ENCODE assay signal across 1 cellular context in the genomic region with DNA sequence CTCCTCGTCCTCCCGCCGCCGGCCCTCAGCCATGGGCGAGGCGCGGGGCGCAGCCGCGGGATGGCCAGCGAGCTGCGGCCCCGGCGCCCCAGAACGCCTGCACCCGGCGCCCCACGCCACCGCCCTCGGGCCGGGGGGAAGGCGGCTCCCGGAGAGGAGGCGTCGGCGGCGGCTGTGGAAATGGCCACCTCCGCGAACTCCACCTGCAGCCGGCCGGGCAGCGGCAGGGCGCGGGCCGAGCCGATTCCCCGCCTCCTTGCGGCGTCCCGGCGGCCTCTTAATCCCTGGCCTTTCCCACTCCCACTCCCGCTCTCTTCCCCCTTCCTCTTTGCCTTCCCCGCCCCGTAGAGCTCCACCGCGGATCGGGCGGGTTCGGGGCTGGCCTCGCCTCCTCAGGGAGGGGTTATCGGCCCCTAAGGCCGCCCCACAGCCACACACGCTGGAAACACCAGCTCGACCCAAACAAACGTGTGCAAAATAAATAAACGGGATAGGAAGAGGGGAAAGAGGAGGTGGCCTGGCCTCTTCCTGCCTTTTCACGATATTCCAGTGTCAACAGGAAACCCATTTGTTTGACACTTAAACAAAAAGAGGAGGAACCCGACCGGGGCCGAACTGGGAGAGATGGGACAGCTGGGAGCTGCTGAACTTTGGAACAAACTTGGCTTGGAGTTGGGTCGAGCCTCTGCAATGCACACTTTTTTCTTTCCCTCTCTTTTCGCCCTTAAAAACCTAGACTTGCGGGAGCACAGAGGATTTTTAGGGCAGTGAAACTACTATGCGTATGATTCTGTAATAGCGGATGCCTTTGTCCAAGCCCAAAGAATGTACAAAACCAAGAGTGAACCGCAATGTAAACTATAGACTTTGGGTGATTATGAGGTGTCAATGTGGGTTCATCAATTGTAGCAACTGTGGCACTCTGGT.
TF ChIP-seq lines count a peak whose summit lies in the region.

A gene with protein sequence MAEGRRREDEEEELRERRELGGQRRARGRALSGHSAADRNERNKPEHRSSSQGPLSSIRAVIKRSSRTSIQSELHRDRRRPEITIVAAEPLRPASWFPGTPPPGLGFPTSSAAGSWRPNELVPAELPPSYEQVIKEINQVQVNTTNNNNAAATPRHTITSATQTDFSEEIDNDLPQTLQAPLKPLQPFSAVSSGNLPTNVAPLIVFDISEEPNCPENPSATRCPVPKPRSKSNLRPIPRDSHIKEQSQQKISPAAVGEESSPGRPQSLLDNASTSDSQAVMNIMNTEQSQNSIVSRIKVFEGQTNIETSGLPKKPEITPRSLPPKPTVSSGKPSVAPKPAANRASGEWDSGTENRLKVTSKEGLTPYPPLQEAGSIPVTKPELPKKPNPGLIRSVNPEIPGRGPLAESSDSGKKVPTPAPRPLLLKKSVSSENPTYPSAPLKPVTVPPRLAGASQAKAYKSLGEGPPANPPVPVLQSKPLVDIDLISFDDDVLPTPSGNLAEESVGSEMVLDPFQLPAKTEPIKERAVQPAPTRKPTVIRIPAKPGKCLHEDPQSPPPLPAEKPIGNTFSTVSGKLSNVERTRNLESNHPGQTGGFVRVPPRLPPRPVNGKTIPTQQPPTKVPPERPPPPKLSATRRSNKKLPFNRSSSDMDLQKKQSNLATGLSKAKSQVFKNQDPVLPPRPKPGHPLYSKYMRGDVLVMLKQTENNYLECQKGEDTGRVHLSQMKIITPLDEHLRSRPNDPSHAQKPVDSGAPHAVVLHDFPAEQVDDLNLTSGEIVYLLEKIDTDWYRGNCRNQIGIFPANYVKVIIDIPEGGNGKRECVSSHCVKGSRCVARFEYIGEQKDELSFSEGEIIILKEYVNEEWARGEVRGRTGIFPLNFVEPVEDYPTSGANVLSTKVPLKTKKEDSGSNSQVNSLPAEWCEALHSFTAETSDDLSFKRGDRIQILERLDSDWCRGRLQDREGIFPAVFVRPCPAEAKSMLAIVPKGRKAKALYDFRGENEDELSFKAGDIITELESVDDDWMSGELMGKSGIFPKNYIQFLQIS (minus strand): TSS at position 286 of the 927 bp plus-strand sequence. CDS start 253 bp downstream, at position 33.

TF ChIP-seq in HepG2, 621 proteins besides CTCF, POLR2A, EP300 and RAD21 (continued from another document and continues in another):
- TF ChIP-seq ZBTB2 (CRISPR knock-in tag; IDR thresholded peaks at IDR 0.05; ENCODE audit: low read depth) (no peak), RARG (CRISPR knock-in tag; IDR thresholded peaks at IDR 0.05; ENCODE audit: low read depth) (no peak), SP5 (CRISPR knock-in tag; IDR thresholded peaks at IDR 0.05; ENCODE audit: borderline replicate concordance, low read depth) (peak; percentile 90), ATRX (CRISPR knock-in tag; IDR thresholded peaks at IDR 0.05; ENCODE audit: borderline replicate concordance) (no peak), HNRNPH1 (optimal IDR thresholded peaks at IDR 0.05; ENCODE audit: low read depth, low read length) (peak; percentile 85), DR1 (CRISPR knock-in tag; IDR thresholded peaks at IDR 0.05) (peak; percentile 72; the same call in 1 of the 2 replicates), MNT (IDR thresholded peaks at IDR 0.05) (peak; percentile 79), ZNF572 (CRISPR knock-in tag; IDR thresholded peaks at IDR 0.05) (no peak), ZNF510 (CRISPR knock-in tag; IDR thresholded peaks at IDR 0.05; ENCODE audit: low read depth) (0 out of 2 replicates have a peak, but pooled peaks have one; percentile 54), SATB2 (CRISPR knock-in tag; IDR thresholded peaks at IDR 0.05) (0 out of 2 replicates have a peak, but pooled peaks have one; percentile 20), U2AF2 (IDR thresholded peaks at IDR 0.05; ENCODE audit: low read depth, low read length) (no peak), HDAC1 (CRISPR knock-in tag; IDR thresholded peaks at IDR 0.05) (peak; percentile 97), TOE1 (CRISPR knock-in tag; IDR thresholded peaks at IDR 0.05) (peak; percentile 29; the same call in 1 of the 2 replicates), SOX6 (IDR thresholded peaks at IDR 0.05) (no peak), SOX6 (CRISPR knock-in tag; IDR thresholded peaks at IDR 0.05) (peak; percentile 98), NFE2L2 (IDR thresholded peaks at IDR 0.05; ENCODE audit: low read length) (no peak), GABPB1 (CRISPR knock-in tag; IDR thresholded peaks at IDR 0.05) (peak; percentile 67), TARDBP (CRISPR knock-in tag; IDR thresholded peaks at IDR 0.05) (peak; percentile 89; the same call in 1 of the 2 replicates), SOX5 (CRISPR knock-in tag; IDR thresholded peaks at IDR 0.05; ENCODE audit: borderline replicate concordance) (peak; percentile 93; the same call in 1 of the 2 replicates), ZNF350 (CRISPR knock-in tag; IDR thresholded peaks at IDR 0.05; ENCODE audit: borderline replicate concordance, low read depth) (peak; percentile 79; the same call in 1 of the 2 replicates), KLF9 (CRISPR knock-in tag; IDR thresholded peaks at IDR 0.05; ENCODE audit: low read depth) (peak; percentile 75; the same call in 1 of the 2 replicates), ZNF709 (CRISPR knock-in tag; IDR thresholded peaks at IDR 0.05) (peak; percentile 53; the same call in 1 of the 2 replicates), THAP11 (CRISPR knock-in tag; IDR thresholded peaks at IDR 0.05) (peak; percentile 66), SETDB1 (CRISPR knock-in tag; IDR thresholded peaks at IDR 0.05; ENCODE audit: borderline replicate concordance) (no peak), ZBTB8A (CRISPR knock-in tag; IDR thresholded peaks at IDR 0.05; ENCODE audit: borderline replicate concordance, low read depth) (no peak), NFE2L1 (CRISPR knock-in tag; IDR thresholded peaks at IDR 0.05; ENCODE audit: borderline replicate concordance) (no peak), ZFP36L1 (CRISPR knock-in tag; IDR thresholded peaks at IDR 0.05) (peak; percentile 67; the same call in 1 of the 2 replicates), ASH2L (IDR thresholded peaks at IDR 0.05; ENCODE audit: insufficient read length, low read depth, low read length) (peak; percentile 75), ZNF317 (CRISPR knock-in tag; IDR thresholded peaks at IDR 0.05) (peak; percentile 85), YEATS2 (CRISPR knock-in tag; IDR thresholded peaks at IDR 0.05; ENCODE audit: borderline replicate concordance) (peak; percentile 78; the same call in 1 of the 2 replicates), ZBTB1 (CRISPR knock-in tag; IDR thresholded peaks at IDR 0.05; ENCODE audit: borderline replicate concordance) (no peak), MXI1 (IDR thresholded peaks at IDR 0.05; ENCODE audit: borderline replicate concordance, low read depth, low read length) (peak; percentile 78; the same call in 1 of the 3 replicates), ZNF124 (CRISPR knock-in tag; IDR thresholded peaks at IDR 0.05) (0 out of 2 replicates have a peak, but pooled peaks have one; percentile 79), TFDP2 (CRISPR knock-in tag; IDR thresholded peaks at IDR 0.05) (peak; percentile 79; the same call in 1 of the 2 replicates)
- TF ChIP-seq, protein P1, sequence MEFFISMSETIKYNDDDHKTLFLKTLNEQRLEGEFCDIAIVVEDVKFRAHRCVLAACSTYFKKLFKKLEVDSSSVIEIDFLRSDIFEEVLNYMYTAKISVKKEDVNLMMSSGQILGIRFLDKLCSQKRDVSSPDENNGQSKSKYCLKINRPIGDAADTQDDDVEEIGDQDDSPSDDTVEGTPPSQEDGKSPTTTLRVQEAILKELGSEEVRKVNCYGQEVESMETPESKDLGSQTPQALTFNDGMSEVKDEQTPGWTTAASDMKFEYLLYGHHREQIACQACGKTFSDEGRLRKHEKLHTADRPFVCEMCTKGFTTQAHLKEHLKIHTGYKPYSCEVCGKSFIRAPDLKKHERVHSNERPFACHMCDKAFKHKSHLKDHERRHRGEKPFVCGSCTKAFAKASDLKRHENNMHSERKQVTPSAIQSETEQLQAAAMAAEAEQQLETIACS (CRISPR knock-in tag; IDR thresholded peaks at IDR 0.05): peak; percentile 13; the same call in 1 of the 2 replicates
- TF ChIP-seq, protein P2, sequence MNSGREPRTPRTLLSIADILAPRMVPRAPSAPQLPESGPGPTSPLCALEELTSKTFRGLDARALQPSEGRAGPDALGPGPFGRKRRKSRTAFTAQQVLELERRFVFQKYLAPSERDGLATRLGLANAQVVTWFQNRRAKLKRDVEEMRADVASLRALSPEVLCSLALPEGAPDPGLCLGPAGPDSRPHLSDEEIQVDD (CRISPR knock-in tag; IDR thresholded peaks at IDR 0.05; ENCODE audit: borderline replicate concordance): no peak
- TF ChIP-seq, protein P3, sequence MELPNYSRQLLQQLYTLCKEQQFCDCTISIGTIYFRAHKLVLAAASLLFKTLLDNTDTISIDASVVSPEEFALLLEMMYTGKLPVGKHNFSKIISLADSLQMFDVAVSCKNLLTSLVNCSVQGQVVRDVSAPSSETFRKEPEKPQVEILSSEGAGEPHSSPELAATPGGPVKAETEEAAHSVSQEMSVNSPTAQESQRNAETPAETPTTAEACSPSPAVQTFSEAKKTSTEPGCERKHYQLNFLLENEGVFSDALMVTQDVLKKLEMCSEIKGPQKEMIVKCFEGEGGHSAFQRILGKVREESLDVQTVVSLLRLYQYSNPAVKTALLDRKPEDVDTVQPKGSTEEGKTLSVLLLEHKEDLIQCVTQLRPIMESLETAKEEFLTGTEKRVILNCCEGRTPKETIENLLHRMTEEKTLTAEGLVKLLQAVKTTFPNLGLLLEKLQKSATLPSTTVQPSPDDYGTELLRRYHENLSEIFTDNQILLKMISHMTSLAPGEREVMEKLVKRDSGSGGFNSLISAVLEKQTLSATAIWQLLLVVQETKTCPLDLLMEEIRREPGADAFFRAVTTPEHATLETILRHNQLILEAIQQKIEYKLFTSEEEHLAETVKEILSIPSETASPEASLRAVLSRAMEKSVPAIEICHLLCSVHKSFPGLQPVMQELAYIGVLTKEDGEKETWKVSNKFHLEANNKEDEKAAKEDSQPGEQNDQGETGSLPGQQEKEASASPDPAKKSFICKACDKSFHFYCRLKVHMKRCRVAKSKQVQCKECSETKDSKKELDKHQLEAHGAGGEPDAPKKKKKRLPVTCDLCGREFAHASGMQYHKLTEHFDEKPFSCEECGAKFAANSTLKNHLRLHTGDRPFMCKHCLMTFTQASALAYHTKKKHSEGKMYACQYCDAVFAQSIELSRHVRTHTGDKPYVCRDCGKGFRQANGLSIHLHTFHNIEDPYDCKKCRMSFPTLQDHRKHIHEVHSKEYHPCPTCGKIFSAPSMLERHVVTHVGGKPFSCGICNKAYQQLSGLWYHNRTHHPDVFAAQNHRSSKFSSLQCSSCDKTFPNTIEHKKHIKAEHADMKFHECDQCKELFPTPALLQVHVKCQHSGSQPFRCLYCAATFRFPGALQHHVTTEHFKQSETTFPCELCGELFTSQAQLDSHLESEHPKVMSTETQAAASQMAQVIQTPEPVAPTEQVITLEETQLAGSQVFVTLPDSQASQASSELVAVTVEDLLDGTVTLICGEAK (IDR thresholded peaks at IDR 0.05): no peak
- TF ChIP-seq, protein P3 (CRISPR knock-in tag; IDR thresholded peaks at IDR 0.05): peak; percentile 68; the same call in 1 of the 2 replicates
